In the genomic region with DNA sequence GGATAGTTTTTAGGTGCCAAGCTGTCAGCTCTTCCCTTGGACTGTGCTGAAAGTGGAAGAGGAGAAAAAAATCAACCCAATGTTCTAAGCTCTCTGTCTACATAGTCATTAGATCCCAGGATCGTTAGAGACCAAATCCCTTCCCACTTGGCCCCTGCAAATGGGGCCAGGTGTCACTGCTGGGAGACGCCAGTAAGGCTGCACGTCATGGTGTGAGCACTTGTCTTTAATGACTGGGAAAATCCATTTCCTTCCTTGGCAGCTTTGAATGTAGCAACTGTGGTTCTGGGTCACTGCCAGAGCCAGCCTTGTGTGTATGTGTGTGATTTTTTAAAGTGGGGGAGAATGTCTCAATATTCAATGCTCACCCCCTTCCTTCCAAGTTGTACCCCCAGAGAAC, we compare ENCODE assay signal across 8 cellular contexts. TPM values are rescaled to one million over a fixed set of nuclear protein-coding genes. Genes with fewer than 3 reads are reported as not detected.
DNase-seq lines count a peak whose midpoint lies in the region; ATAC-seq and TF ChIP-seq lines count a peak whose summit lies in the region.

No MANE protein-coding gene starts in this region.

- no peak overlapping the region for H3K27ac ChIP-seq in brain microvascular endothelial cell

- TF ChIP-seq CTCF in retinal pigment epithelial cell (conservative IDR thresholded peaks at IDR 0.05; ENCODE audit: low read depth, low read length): no peak
- no peak for TF ChIP-seq CTCF in brain microvascular endothelial cell (IDR thresholded peaks at IDR 0.05; ENCODE audit: low read depth, low read length, missing control alignments)

- H3K9me3 Mint-ChIP-seq in activated CD4-positive, alpha-beta T cell treated with anti-CD3 and anti-CD28 coated beads for 36 hours (ENCODE audit: low read depth): no peaks in the 10 kb centered on the region
- peaks cover 2% of the 10 kb centered on the region for H3K9me3 Mint-ChIP-seq in activated naive CD8-positive, alpha-beta T cell treated with anti-CD3 and anti-CD28 coated beads, Interleukin-2, amount 10 ng/mL, durations not matched to agents 7 days and 5 days

- H3K36me3 ChIP-seq in brain microvascular endothelial cell (replicated peaks): no peaks in the 10 kb centered on the region

- peaks cover 11% of the 10 kb centered on the region for H3K36me3 Mint-ChIP-seq in activated CD4-positive, alpha-beta T cell treated with anti-CD3 and anti-CD28 coated beads for 36 hours (ENCODE audit: low read depth)
- H3K36me3 Mint-ChIP-seq in activated naive CD8-positive, alpha-beta T cell treated with anti-CD3 and anti-CD28 coated beads, Interleukin-2, amount 10 ng/mL, durations not matched to agents 7 days and 5 days: peaks cover 32% of the 10 kb centered on the region

- peak; percentile 24 for ATAC-seq in activated CD4-positive, alpha-beta T cell treated with anti-CD3 and anti-CD28 coated beads for 36 hours
- peak; percentile 9 for ATAC-seq in activated naive CD8-positive, alpha-beta T cell treated with anti-CD3 and anti-CD28 coated beads, Interleukin-2, amount 10 ng/mL, durations not matched to agents 7 days and 5 days (ENCODE audit: low read depth)
- ATAC-seq in GM21367 (IDR thresholded peaks at IDR 0.05; ENCODE audit: unreplicated experiment): no peak

- peak overlapping the region; percentile 78 for H3K27ac Mint-ChIP-seq in activated CD4-positive, alpha-beta T cell treated with anti-CD3 and anti-CD28 coated beads for 36 hours
- H3K27ac Mint-ChIP-seq in activated naive CD8-positive, alpha-beta T cell treated with anti-CD3 and anti-CD28 coated beads, Interleukin-2, amount 10 ng/mL, durations not matched to agents 7 days and 5 days: peak overlapping the region; percentile 39

- intact Hi-C loops in activated CD4-positive, alpha-beta T cell treated with anti-CD3 and anti-CD28 coated beads for 36 hours (cut with DNase I, micrococcal nuclease): loop anchor here (1.0 to 5.0 kb wide), 14 partner anchors 20 to 244 kb away; partner anchors contain the start of genes MACO1 (in 1 of the 2) and MAN1C1 (in 1 of the 2)

- CTCF ChIA-PET in activated CD4-positive, alpha-beta T cell treated with anti-CD3 and anti-CD28 coated beads for 36 hours (lab: Charles Lee): interaction anchor here (0.6 to 3.0 kb wide), 25 partner anchors 10 to 846 kb away, joined by 3 to 30 read pairs (median 4); no protein-coding TSS in a partner anchor

- H3K4me3 ChIP-seq in retinal pigment epithelial cell (ENCODE audit: low read length): no peak overlapping the region
- no peak overlapping the region for H3K4me3 ChIP-seq in brain microvascular endothelial cell (ENCODE audit: low read depth, low read length)

- POLR2A ChIA-PET in activated CD4-positive, alpha-beta T cell treated with anti-CD3 and anti-CD28 coated beads for 36 hours (lab: Charles Lee): interaction anchor here (0.9 to 3.4 kb wide), 9 partner anchors 10 to 127 kb away, joined by 3 to 17 read pairs (median 5); no protein-coding TSS in a partner anchor
- POLR2A ChIA-PET in activated naive CD8-positive, alpha-beta T cell treated with anti-CD3 and anti-CD28 coated beads, Interleukin-2, amount 10 ng/mL, durations not matched to agents 7 days and 5 days (lab: Charles Lee): interaction anchor here (0.8 to 2.3 kb wide), 8 partner anchors 9 to 319 kb away, joined by 4 to 22 read pairs (median 6); no protein-coding TSS in a partner anchor

- peaks cover 2% of the 10 kb centered on the region for H3K27me3 Mint-ChIP-seq in activated CD4-positive, alpha-beta T cell treated with anti-CD3 and anti-CD28 coated beads for 36 hours
- H3K27me3 Mint-ChIP-seq in activated naive CD8-positive, alpha-beta T cell treated with anti-CD3 and anti-CD28 coated beads, Interleukin-2, amount 10 ng/mL, durations not matched to agents 7 days and 5 days: peaks cover 35% of the 10 kb centered on the region

- in situ Hi-C loops in brain microvascular endothelial cell (cut with HindIII; ENCODE audit: low pct_ligation_motif_present, low sequenced_read_pairs): no loop called here

- H3K4me1 Mint-ChIP-seq in activated CD4-positive, alpha-beta T cell treated with anti-CD3 and anti-CD28 coated beads for 36 hours: peaks cover 84% of the 10 kb centered on the region
- H3K4me1 Mint-ChIP-seq in activated naive CD8-positive, alpha-beta T cell treated with anti-CD3 and anti-CD28 coated beads, Interleukin-2, amount 10 ng/mL, durations not matched to agents 7 days and 5 days: peaks cover 63% of the 10 kb centered on the region

- H3K27me3 ChIP-seq in brain microvascular endothelial cell (replicated peaks): peaks cover 19% of the 10 kb centered on the region

- peak; percentile 65 for DNase-seq in activated CD4-positive, alpha-beta T cell treated with anti-CD3 and anti-CD28 coated beads for 36 hours
- DNase-seq in activated CD4-positive, alpha-beta T cell treated with anti-CD3 and anti-CD28 coated beads, Interleukin-2, amount 50 U/mL, for 1 hour: no peak
- DNase-seq in NCI-H1092 treated with DMSO at 0.1 percent for 48 hours (lab: John Stamatoyannopoulos, UW) (peak; percentile 98), retinal pigment epithelial cell (ENCODE audit: low read depth) (peak; percentile 54), activated gamma-delta T cell (lab: John Stamatoyannopoulos, UW) (no peak), brain microvascular endothelial cell (no peak)
- no peak for DNase-seq in activated naive CD8-positive, alpha-beta T cell treated with anti-CD3 and anti-CD28 coated beads, Interleukin-2, amount 10 ng/mL, durations not matched to agents 7 days and 5 days

- H3K4me3 Mint-ChIP-seq in activated CD4-positive, alpha-beta T cell treated with anti-CD3 and anti-CD28 coated beads for 36 hours: peak overlapping the region; percentile 50
- peak overlapping the region; percentile 74 for H3K4me3 Mint-ChIP-seq in activated naive CD8-positive, alpha-beta T cell treated with anti-CD3 and anti-CD28 coated beads, Interleukin-2, amount 10 ng/mL, durations not matched to agents 7 days and 5 days

RNA-seq across cellular contexts. Expression of gene MAN1C1, which starts 59.9 kb away (rescaled TPM):
- 10 to 100 TPM in 1 of 2 experiments, 1 to 10 TPM in 1; 10.0 to 10.1 TPM for total RNA-seq in activated CD4-positive, alpha-beta T cell treated with anti-CD3 and anti-CD28 coated beads for 36 hours
- 10 to 100 TPM; 20.5 to 20.9 TPM for total RNA-seq in activated naive CD8-positive, alpha-beta T cell treated with anti-CD3 and anti-CD28 coated beads, Interleukin-2, amount 10 ng/mL, durations not matched to agents 7 days and 5 days

Comparison
In these comparisons a context has a peak if more than half of its experiments do, and no peak if none do; other contexts are left out.
1. DNase-seq: peak in activated CD4-positive, alpha-beta T cell treated with anti-CD3 and anti-CD28 coated beads for 36 hours (single experiment), NCI-H1092 treated with DMSO at 0.1 percent for 48 hours (single experiment) and retinal pigment epithelial cell (single experiment); none in activated CD4-positive, alpha-beta T cell treated with anti-CD3 and anti-CD28 coated beads, Interleukin-2, amount 50 U/mL, for 1 hour (single experiment), activated naive CD8-positive, alpha-beta T cell treated with anti-CD3 and anti-CD28 coated beads, Interleukin-2, amount 10 ng/mL, durations not matched to agents 7 days and 5 days (single experiment), activated gamma-delta T cell (single experiment) and brain microvascular endothelial cell (single experiment).